Comparison of ENCODE assay signal across 21 cellular contexts in the genomic region with DNA sequence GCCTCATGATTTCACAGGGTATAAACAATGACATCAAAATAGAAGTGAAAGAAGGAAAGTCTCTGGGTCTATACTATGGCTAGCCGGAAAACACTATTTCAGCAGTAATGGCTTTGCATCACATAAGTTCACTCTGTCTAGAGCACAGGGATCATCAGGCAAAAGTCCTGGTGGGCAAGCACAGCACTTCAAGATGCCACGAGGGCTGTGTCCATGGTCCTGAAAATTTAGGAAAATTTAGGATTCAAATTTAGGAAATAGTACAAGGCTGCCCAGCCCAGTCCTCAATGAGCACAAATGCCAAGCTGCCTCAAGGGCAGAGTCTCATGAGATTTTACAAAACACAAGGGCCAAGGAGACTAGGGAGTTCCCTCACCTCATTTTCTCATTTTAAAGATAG. TPM values are rescaled to one million over a fixed set of nuclear protein-coding genes. Genes with fewer than 3 reads are reported as not detected.
DNase-seq lines count a peak whose midpoint lies in the region; FAIRE-seq and TF ChIP-seq lines count a peak whose summit lies in the region.
"Had no signal": no experiment of that assay in that cellular context is flagged by ENCODE, and none has a peak within 500 bp of the region (broad histone marks: within the 10 kb centered on the region; RNA-seq: fewer than 3 reads in every experiment).

No MANE protein-coding gene starts in this region.

- H3K4ac ChIP-seq in neuronal stem cell (ENCODE audit: low read length): no peak overlapping the region

- H2BK5ac ChIP-seq in neuronal stem cell (ENCODE audit: low read length): no peak overlapping the region

- no peaks in the 10 kb centered on the region for H3K79me1 ChIP-seq in neuronal stem cell (ENCODE audit: low read depth, low read length)

- no peak overlapping the region for H2AK5ac ChIP-seq in neuronal stem cell (ENCODE audit: low read depth, low read length)

- H4K91ac ChIP-seq in neuronal stem cell (ENCODE audit: low read depth, low read length, poor library complexity): no peak overlapping the region

- H3K27me3 Mint-ChIP-seq in endothelial cell (ENCODE audit: unreplicated experiment): no peaks in the 10 kb centered on the region

- no peak overlapping the region for H3K18ac ChIP-seq in neuronal stem cell (ENCODE audit: low read length)

- H3K27me3 ChIP-seq in neuronal stem cell (ENCODE audit: control insufficient read depth in 3 of 3, insufficient read depth in 3 of 3, low read depth in 1 of 3, low read length in 3 of 3): no peaks in the 10 kb centered on the region
- H3K27me3 ChIP-seq: SJSA1 had no signal

- H3K27ac Mint-ChIP-seq in endothelial cell (ENCODE audit: unreplicated experiment): no peak overlapping the region
- H3K27ac Mint-ChIP-seq: activated naive CD4-positive, alpha-beta T cell treated with anti-CD3 and anti-CD28 coated beads, Interleukin-2, amount 50 U/mL, for 24 hours; B cell; effector memory CD8-positive, alpha-beta T cell had no signal

- no peak overlapping the region for H2BK12ac ChIP-seq in neuronal stem cell (ENCODE audit: low read length)

- peaks cover 2 to 4% of the 10 kb centered on the region in 2 donors for H3K4me1 ChIP-seq in neuronal stem cell (ENCODE audit: control insufficient read depth in 2 of 2, insufficient read depth in 1 of 2, low read depth in 1 of 2, low read length in 2 of 2)
- H3K4me1 ChIP-seq: SJSA1 had no signal

- H4K8ac ChIP-seq in neuronal stem cell (ENCODE audit: low read depth, low read length): no peak overlapping the region

- H3K4me2 ChIP-seq in neuronal stem cell (ENCODE audit: insufficient read depth, low read length, poor library complexity, severe bottlenecking): no peak overlapping the region

- no peaks in the 10 kb centered on the region for H3K36me3 ChIP-seq in neuronal stem cell (replicated peaks in 1 of 2; ENCODE audit: control insufficient read depth in 2 of 2, insufficient read depth in 2 of 2, low read length in 2 of 2)
- H3K36me3 ChIP-seq: left ventricle myocardium inferior, SJSA1 had no signal

- H3K9me3 ChIP-seq in neuronal stem cell (replicated peaks in 1 of 2; ENCODE audit: control insufficient read depth in 2 of 2, insufficient read depth in 1 of 2, low read depth in 1 of 2, low read length in 2 of 2): no peaks in the 10 kb centered on the region
- H3K9me3 ChIP-seq: left ventricle myocardium inferior, SJSA1 had no signal

- H3K4me3 ChIP-seq in neuronal stem cell (ENCODE audit: low read length in 2 of 2): no peak overlapping the region
- H3K4me3 ChIP-seq: left ventricle myocardium inferior, SJSA1 had no signal

- TF ChIP-seq POLR2A in H54 (IDR thresholded peaks at IDR 0.05; ENCODE audit: low read depth, low read length): no peak

- H3K9ac ChIP-seq in neuronal stem cell (ENCODE audit: low read depth, low read length, poor library complexity): no peak overlapping the region

- no peak overlapping the region for H2AFZ ChIP-seq in neuronal stem cell (ENCODE audit: low read length)

- H3K4me3 Mint-ChIP-seq in endothelial cell (ENCODE audit: unreplicated experiment): no peak overlapping the region
- H3K4me3 Mint-ChIP-seq: activated naive CD4-positive, alpha-beta T cell treated with anti-CD3 and anti-CD28 coated beads, Interleukin-2, amount 50 U/mL, for 24 hours; B cell; effector memory CD8-positive, alpha-beta T cell had no signal

- peak; percentile 15 for DNase-seq in EH (ENCODE audit: low read depth)
- peak; percentile 8 for DNase-seq in endothelial cell (ENCODE audit: low spot score)
- DNase-seq in neuronal stem cell (ENCODE audit: low spot score): peak; percentile 11
- no peak for DNase-seq in amygdala (lab: John Stamatoyannopoulos, UW)
- no peak for DNase-seq in activated CD4-positive, alpha-beta T cell treated with anti-CD3 and anti-CD28 coated beads for 48 hours
- no peak for DNase-seq in H54 (ENCODE audit: insufficient read length, low spot score)
- DNase-seq: activated CD4-positive, CD25-positive, alpha-beta regulatory T cell; activated CD8-positive, alpha-beta memory T cell treated with anti-CD3 and anti-CD28 coated beads for 24 hours; activated T-cell treated with anti-CD3 and anti-CD28 coated beads, Interleukin-2, amount 50 U/mL, for 48 hours; DMS79 treated with DMSO at 0.1 percent for 48 hours; effector memory CD8-positive, alpha-beta T cell; left ventricle myocardium inferior; NCI-H1436 treated with DMSO at 0.1 percent for 48 hours; NCI-H2171; NCI-H748 treated with DMSO at 0.1 percent for 48 hours; stimulated activated CD4-positive, alpha-beta T cell treated with anti-CD3 and anti-CD28 coated beads, Interleukin-1b, Interleukin-23, amount 100 ng/mL, for 48 hours; stimulated activated naive CD4-positive, alpha-beta T cell had no signal

- H3K36me3 Mint-ChIP-seq in endothelial cell (ENCODE audit: low read depth, unreplicated experiment): no peaks in the 10 kb centered on the region
- H3K36me3 Mint-ChIP-seq: activated naive CD4-positive, alpha-beta T cell treated with anti-CD3 and anti-CD28 coated beads, Interleukin-2, amount 50 U/mL, for 24 hours had no signal

- peaks cover 10% of the 10 kb centered on the region for H3K4me1 Mint-ChIP-seq in endothelial cell (ENCODE audit: unreplicated experiment)

- no peak overlapping the region for H3K23ac ChIP-seq in neuronal stem cell (ENCODE audit: low read depth, low read length, poor library complexity)

- no peak for TF ChIP-seq CTCF in endothelial cell (IDR thresholded peaks at IDR 0.05; ENCODE audit: unreplicated experiment)

- no peak overlapping the region for H3K27ac ChIP-seq in neuronal stem cell (replicated peaks; ENCODE audit: low read length)
- H3K27ac ChIP-seq: left ventricle myocardium inferior, SJSA1 had no signal

- no peaks in the 10 kb centered on the region for H3K9me3 Mint-ChIP-seq in endothelial cell (ENCODE audit: unreplicated experiment)
- H3K9me3 Mint-ChIP-seq: activated naive CD4-positive, alpha-beta T cell treated with anti-CD3 and anti-CD28 coated beads, Interleukin-2, amount 50 U/mL, for 24 hours; effector memory CD8-positive, alpha-beta T cell had no signal

- no CpG with 5 or more reads among the region's 2 CpGs for WGBS in neuronal stem cell (ENCODE audit: extremely low coverage in 2 of 2, insufficient read length in 2 of 2, insufficient replicate concordance in 1 of 2), 2 donors

- no peak overlapping the region for H3K14ac ChIP-seq in neuronal stem cell (ENCODE audit: low read length)

- no peak overlapping the region for H2BK15ac ChIP-seq in neuronal stem cell (ENCODE audit: low read length)

- FAIRE-seq in H54 (lab: Jason Lieb, UNC): no peak

- no peak overlapping the region for H2BK120ac ChIP-seq in neuronal stem cell (ENCODE audit: low read depth, low read length)

TF ChIP-seq in PFSK-1, 5 proteins besides CTCF, POLR2A, EP300 and RAD21:
- TF ChIP-seq, protein P1, sequence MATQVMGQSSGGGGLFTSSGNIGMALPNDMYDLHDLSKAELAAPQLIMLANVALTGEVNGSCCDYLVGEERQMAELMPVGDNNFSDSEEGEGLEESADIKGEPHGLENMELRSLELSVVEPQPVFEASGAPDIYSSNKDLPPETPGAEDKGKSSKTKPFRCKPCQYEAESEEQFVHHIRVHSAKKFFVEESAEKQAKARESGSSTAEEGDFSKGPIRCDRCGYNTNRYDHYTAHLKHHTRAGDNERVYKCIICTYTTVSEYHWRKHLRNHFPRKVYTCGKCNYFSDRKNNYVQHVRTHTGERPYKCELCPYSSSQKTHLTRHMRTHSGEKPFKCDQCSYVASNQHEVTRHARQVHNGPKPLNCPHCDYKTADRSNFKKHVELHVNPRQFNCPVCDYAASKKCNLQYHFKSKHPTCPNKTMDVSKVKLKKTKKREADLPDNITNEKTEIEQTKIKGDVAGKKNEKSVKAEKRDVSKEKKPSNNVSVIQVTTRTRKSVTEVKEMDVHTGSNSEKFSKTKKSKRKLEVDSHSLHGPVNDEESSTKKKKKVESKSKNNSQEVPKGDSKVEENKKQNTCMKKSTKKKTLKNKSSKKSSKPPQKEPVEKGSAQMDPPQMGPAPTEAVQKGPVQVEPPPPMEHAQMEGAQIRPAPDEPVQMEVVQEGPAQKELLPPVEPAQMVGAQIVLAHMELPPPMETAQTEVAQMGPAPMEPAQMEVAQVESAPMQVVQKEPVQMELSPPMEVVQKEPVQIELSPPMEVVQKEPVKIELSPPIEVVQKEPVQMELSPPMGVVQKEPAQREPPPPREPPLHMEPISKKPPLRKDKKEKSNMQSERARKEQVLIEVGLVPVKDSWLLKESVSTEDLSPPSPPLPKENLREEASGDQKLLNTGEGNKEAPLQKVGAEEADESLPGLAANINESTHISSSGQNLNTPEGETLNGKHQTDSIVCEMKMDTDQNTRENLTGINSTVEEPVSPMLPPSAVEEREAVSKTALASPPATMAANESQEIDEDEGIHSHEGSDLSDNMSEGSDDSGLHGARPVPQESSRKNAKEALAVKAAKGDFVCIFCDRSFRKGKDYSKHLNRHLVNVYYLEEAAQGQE (IDR thresholded peaks at IDR 0.05; ENCODE audit: insufficient read depth in 1 of 2, low read depth in 2 of 2, low read length in 2 of 2): peak; percentile 88 to 96
- no peak for TF ChIP-seq POLR2AphosphoS5 (IDR thresholded peaks at IDR 0.05; ENCODE audit: low read depth, low read length)

RNA-seq across cellular contexts. Expression of a gene that starts 54.1 kb away (rescaled TPM):
- 21.5 TPM for polyA plus RNA-seq in PFSK-1 (2012; ENCODE audit: insufficient read length, low read depth)
- 27.1 TPM for total RNA-seq in endothelial cell (ENCODE audit: unreplicated experiment)
- polyA plus RNA-seq in neuronal stem cell (2013, experiment 1 of 2): 2.7 TPM
- 2.6 TPM for polyA plus RNA-seq in neuronal stem cell (2013, experiment 2 of 2)

Comparison
In these comparisons a context has a peak if more than half of its experiments do, and no peak if none do; other contexts are left out.
1. DNase-seq: peak in EH (single experiment), endothelial cell (single experiment) and neuronal stem cell (single experiment); none in amygdala (0 of 56), activated CD4-positive, alpha-beta T cell treated with anti-CD3 and anti-CD28 coated beads for 48 hours (single experiment) and H54 (single experiment).